ENCODE assay signal across 14 cellular contexts in genomic region chr15:72338617-72339321, GRCh38. TPM values are rescaled to one million over a fixed set of nuclear protein-coding genes. Genes with fewer than 3 reads are reported as not detected.
DNase-seq lines count a peak whose midpoint lies in the region; ATAC-seq and TF ChIP-seq lines count a peak whose summit lies in the region.
"Had no signal": no experiment of that assay in that cellular context is flagged by ENCODE, and none has a peak within 500 bp of the region (broad histone marks: within the 10 kb centered on the region; RNA-seq: fewer than 3 reads in every experiment).

No MANE protein-coding gene starts in this region.

- ATAC-seq in left cardiac atrium (peak; percentile 61 to 80), HG03520 (IDR thresholded peaks at IDR 0.05; ENCODE audit: unreplicated experiment) (no peak)

- H3K27me3 ChIP-seq in skeletal muscle satellite cell (ENCODE audit: control insufficient read depth, insufficient read depth, low read length) = no peaks in the 10 kb centered on the region
- H3K27me3 ChIP-seq: heart left ventricle had no signal

- no peak for TF ChIP-seq CTCF in VCaP (conservative IDR thresholded peaks at IDR 0.05)

- H3K4me1 ChIP-seq in skeletal muscle satellite cell (ENCODE audit: control insufficient read depth, insufficient read depth, low read length) = peaks cover 19% of the 10 kb centered on the region

- H3K4me3 ChIP-seq in skeletal muscle satellite cell (ENCODE audit: low read length) = no peak overlapping the region
- H3K4me3 ChIP-seq: heart left ventricle, skin epidermis had no signal

- H3K9me3 ChIP-seq in skeletal muscle satellite cell (replicated peaks; ENCODE audit: low read length) = no peaks in the 10 kb centered on the region

- H3K9ac ChIP-seq in skeletal muscle satellite cell (ENCODE audit: low read depth, low read length) = peak overlapping the region; percentile 36

- peak; percentile 34 for DNase-seq in CD1c-positive myeloid dendritic cell (ENCODE audit: extremely low spot score)
- DNase-seq in left cardiac atrium = no peak
- no peak for DNase-seq in stimulated activated CD4-positive, alpha-beta T cell treated with anti-CD3 and anti-CD28 coated beads, Interleukin-2, amount 100 ng/mL, for 24 hours
- DNase-seq in NCI-H226 = no peak
- DNase-seq in NCI-H1048 (lab: John Stamatoyannopoulos, UW) = no peak
- DNase-seq: heart left ventricle; NCI-H2107; stimulated activated CD8-positive, alpha-beta memory T cell treated with anti-CD3 and anti-CD28 coated beads, Interleukin-4, amount 100 ng/mL, for 48 hours had no signal

- H3K4me2 ChIP-seq in skeletal muscle satellite cell (ENCODE audit: low read length) = peak overlapping the region; percentile 28

- intact Hi-C loops in left cardiac atrium (cut with DNase I) = no loop called here

- peak overlapping the region; percentile 74 for H3K27ac ChIP-seq in VCaP
- H3K27ac ChIP-seq: WERI-Rb-1 had no signal

- H3K36me3 ChIP-seq in skeletal muscle satellite cell (ENCODE audit: insufficient read depth, low read length) = no peaks in the 10 kb centered on the region
- H3K36me3 ChIP-seq: WERI-Rb-1 had no signal

RNA-seq across cellular contexts. Expression of gene CELF6, which starts 18.8 kb away (rescaled TPM):
- 1 to 10 TPM in 1 of 2 donors, under 1 TPM in 1; 0.86 to 1.0 TPM for total RNA-seq in left cardiac atrium
- under 0.01 and 0.22 TPM in 2 replicates for total RNA-seq in skeletal muscle satellite cell (2012; rRNA removed)

RNA-seq across cellular contexts. Expression of gene HEXA, which starts 37.0 kb away (rescaled TPM):
- total RNA-seq in left cardiac atrium = 10 to 100 TPM; 78.2 to 82.3 TPM
- 38.5 and 38.7 TPM in 2 replicates for total RNA-seq in skeletal muscle satellite cell (2012; rRNA removed)

RNA-seq across cellular contexts. Expression of gene TMEM202, which starts 59.3 kb away (rescaled TPM):
- total RNA-seq in left cardiac atrium = not detected
- total RNA-seq in skeletal muscle satellite cell (2012; rRNA removed) = not detected in 2 replicates
- total RNA-seq: activated T-helper 1 cell treated with anti-CD3 and anti-CD28 coated beads, Interleukin-12 subunit alpha, Interleukin-12 subunit beta, Interleukin-2, Interleukin-4 antibody, amounts not matched to agents 30 ng/mL and 10 ng/mL and 1 ng/mL, durations not matched to agents 14 hours and 24 hours and 36 hours; heart left ventricle had no signal
